17 cellular contexts compared by ENCODE assay signal in the genomic region with DNA sequence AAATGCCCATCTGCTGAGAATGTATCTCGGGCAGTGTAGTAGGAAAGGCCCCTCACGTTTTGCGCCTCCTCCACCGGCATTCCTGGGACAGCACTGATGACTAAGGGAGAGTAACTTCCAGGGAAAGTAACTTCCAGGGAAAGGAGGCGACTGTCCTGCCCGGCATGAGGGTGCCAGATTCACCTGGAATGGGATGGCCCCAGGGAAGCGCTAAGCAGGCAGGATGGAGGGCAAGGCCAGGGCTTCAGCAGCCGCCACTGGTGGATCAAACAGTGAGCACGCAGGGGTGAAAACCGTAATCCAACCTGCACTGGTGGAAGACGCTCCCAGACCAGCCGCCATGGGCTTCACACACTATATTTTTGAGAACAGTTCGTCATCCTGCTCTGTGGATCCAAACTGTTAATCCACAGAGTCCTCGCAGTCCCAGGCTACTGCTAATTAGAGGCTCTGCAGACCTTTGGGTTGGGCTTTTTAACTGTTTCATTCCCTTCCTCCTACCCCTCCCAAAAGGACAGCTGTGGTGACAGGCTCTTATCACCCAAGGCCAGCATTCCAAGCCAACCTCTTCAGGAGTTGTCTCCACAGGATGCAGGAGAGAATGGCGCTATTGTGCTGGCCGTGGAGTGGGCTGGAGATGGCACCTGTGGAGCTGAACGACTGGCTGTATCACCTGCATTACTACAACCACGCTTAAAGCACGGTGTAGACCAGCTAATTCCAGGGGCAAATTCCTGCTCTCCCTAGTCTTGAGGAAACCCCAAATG.
A peak's percentile ranks its signal among the peaks of the same experiment; 100 is the strongest.
DNase-seq lines count a peak whose midpoint lies in the region; FAIRE-seq and TF ChIP-seq lines count a peak whose summit lies in the region.
"Had no signal": no experiment of that assay in that cellular context is flagged by ENCODE, and none has a peak within 500 bp of the region (broad histone marks: within the 10 kb centered on the region; RNA-seq: fewer than 3 reads in every experiment).

No MANE protein-coding gene starts in this region.

- FAIRE-seq in H1 (lab: Jason Lieb, UNC): no peak
- FAIRE-seq: A204.1, D721Med, G401.6 had no signal

- H3K23ac ChIP-seq in H1 (ENCODE audit: insufficient read length): no peak overlapping the region

- no peaks in the 10 kb centered on the region for H3K23me2 ChIP-seq in H1 (ENCODE audit: low read depth, low read length)

- H2BK5ac ChIP-seq in H1 (ENCODE audit: low read depth, low read length): no peak overlapping the region

- H3K79me2 ChIP-seq in H1 (ENCODE audit: control insufficient read depth in 1 of 2, insufficient read depth in 2 of 2, low read length in 2 of 2): no peaks in the 10 kb centered on the region

- POLR2A ChIA-PET in H1 (lab: Charles Lee; ENCODE audit: partially characterized antibody): no interaction called here

- no peak overlapping the region for H2BK15ac ChIP-seq in H1 (ENCODE audit: low read length)

- H3K79me1 ChIP-seq in H1 (ENCODE audit: low read depth, low read length): no peaks in the 10 kb centered on the region

- TF ChIP-seq CTCF in H1 (IDR thresholded peaks at IDR 0.05; ENCODE audit: control extremely low read depth in 1 of 3, insufficient read depth in 1 of 3, low read depth in 1 of 3, low read length in 3 of 3) (no peak), thyroid gland (IDR thresholded peaks at IDR 0.05) (no peak)

- H3K4ac ChIP-seq in H1 (replicated peaks; ENCODE audit: insufficient read length, low read depth, low read length): no peak overlapping the region

- no peak overlapping the region for H2BK20ac ChIP-seq in H1 (ENCODE audit: low read length)

- H4K20me1 ChIP-seq in H1 (replicated peaks in 1 of 2; ENCODE audit: control insufficient read depth in 1 of 2, insufficient read depth in 2 of 2, low read length in 2 of 2): no peaks in the 10 kb centered on the region
- H4K20me1 ChIP-seq: BLaER1 had no signal

- H3K18ac ChIP-seq in H1 (ENCODE audit: extremely low read depth, low read length): no peak overlapping the region

- H2AFZ ChIP-seq in H1 (ENCODE audit: low read length): peak overlapping the region; percentile 29; the same call in 1 of the 2 replicates

- no peak for TF ChIP-seq POLR2A in H1 (IDR thresholded peaks at IDR 0.05; ENCODE audit: control extremely low read depth in 1 of 2, low read depth in 2 of 2, low read length in 2 of 2)
- no peak for TF ChIP-seq POLR2A in thyroid gland (IDR thresholded peaks at IDR 0.05)

- H3K4me3 ChIP-seq in H1 (ENCODE audit: extremely low read depth in 1 of 4, insufficient read depth in 2 of 4, low read depth in 3 of 4, low read length in 4 of 4) (no peak overlapping the region), thyroid gland (replicated peaks in 1 of 3) (no peak overlapping the region)
- H3K4me3 ChIP-seq: BLaER1, SJCRH30 had no signal

- peak; percentile 24 for DNase-seq in NCI-H748 (lab: John Stamatoyannopoulos, UW; ENCODE audit: unreplicated experiment)
- no peak for DNase-seq in NCI-H748 treated with DMSO at 0.1 percent for 48 hours (lab: John Stamatoyannopoulos, UW)
- DNase-seq in Daoy (ENCODE audit: low read depth): peak; percentile 1
- peak in 1 of 2 experiments; percentile 29 for DNase-seq in H1 (ENCODE audit: low read depth in 1 of 2, low spot score in 2 of 2)
- DNase-seq in posterior vena cava (ENCODE audit: low spot score): peak; percentile 66
- DNase-seq in thyroid gland: no peak
- no peak for DNase-seq in NCI-H1417 (lab: John Stamatoyannopoulos, UW)
- no peak for DNase-seq in Ammon's horn (ENCODE audit: low spot score)
- DNase-seq: activated CD4-positive, alpha-beta T cell treated with anti-CD3 and anti-CD28 coated beads, Interleukin-2, amount 10 ng/mL, durations not matched to agents 7 days and 5 days; NCI-H1105 treated with DMSO at 0.1 percent for 48 hours; NCI-H82; PC-3; SJCRH30 had no signal

- no peak for TF ChIP-seq EP300 in H1 (IDR thresholded peaks at IDR 0.05; ENCODE audit: borderline replicate concordance in 1 of 2, low read depth in 2 of 2, low read length in 2 of 2)

- no peak overlapping the region for H4K91ac ChIP-seq in H1 (replicated peaks; ENCODE audit: insufficient read length, low read length)

- H3K4me1 ChIP-seq in H1 (replicated peaks in 1 of 4; ENCODE audit: control insufficient read depth in 3 of 4, insufficient read depth in 4 of 4, low read length in 3 of 4) (no peaks in the 10 kb centered on the region; a peak in 2 of 7 replicates), thyroid gland (no peaks in the 10 kb centered on the region)
- H3K4me1 ChIP-seq: BLaER1, SJCRH30 had no signal

- H3K9me3 ChIP-seq in H1 (ENCODE audit: insufficient read depth in 2 of 2, low read depth in 1 of 2, low read length in 1 of 2) (no peaks in the 10 kb centered on the region), thyroid gland (no peaks in the 10 kb centered on the region)
- H3K9me3 ChIP-seq: BLaER1, SJCRH30 had no signal

- H3K27ac ChIP-seq in H1 (ENCODE audit: low read depth, low read length): no peak overlapping the region
- no peak overlapping the region for H3K27ac ChIP-seq in thyroid gland
- H3K27ac ChIP-seq: BLaER1, SJCRH30 had no signal

- H3K27me3 ChIP-seq in H1 (replicated peaks in 1 of 4; ENCODE audit: control insufficient read depth in 3 of 4, extremely low read depth in 1 of 4, insufficient read depth in 3 of 4, low read length in 3 of 4) (no peaks in the 10 kb centered on the region; a peak in 1 of 7 replicates), thyroid gland (no peaks in the 10 kb centered on the region)
- H3K27me3 ChIP-seq: BLaER1 had no signal

- 78% methylated on average over 19 of the region's 19 CpGs; no CpG with 5 or more reads in 1 of the 2 experiments for WGBS in H1 (ENCODE audit: extremely low coverage in 1 of 2, insufficient coverage in 1 of 2, insufficient read length in 1 of 2, insufficient replicate concordance in 2 of 2, low coverage in 1 of 2, low lambda C conversion rate in 2 of 2, missing lambda C conversion rate in 1 of 2), 2 experiments
- WGBS in thyroid gland, 2 donors: 76 to 84% methylated on average over 14 to 16 of the region's 19 CpGs

- H2BK12ac ChIP-seq in H1 (ENCODE audit: low read depth, low read length): no peak overlapping the region; the same call in 1 of the 2 replicates

- no peak for TF ChIP-seq RAD21 in H1 (IDR thresholded peaks at IDR 0.05 in 1 of 2, conservative IDR thresholded peaks at IDR 0.05 in 1 of 2; ENCODE audit: low read depth in 2 of 2, low read length in 2 of 2)

- intact Hi-C loops in posterior vena cava (cut with DNase I): no loop called here
- intact Hi-C loops in thyroid gland (cut with DNase I): no loop called here

- no peak overlapping the region for H3K56ac ChIP-seq in H1 (replicated peaks; ENCODE audit: insufficient read length, low read depth, low read length)

- no peak overlapping the region for H3K14ac ChIP-seq in H1 (ENCODE audit: insufficient read length)

- no peak overlapping the region for H4K8ac ChIP-seq in H1 (ENCODE audit: extremely low read depth, insufficient read depth, low read length)

- CTCF ChIA-PET in H1 (lab: Charles Lee; ENCODE audit: partially characterized antibody): interaction anchor here (2.7 kb wide), 1 partner anchor 15 kb away, joined by 9 read pairs; no protein-coding TSS in a partner anchor

- no peak overlapping the region for H3K9ac ChIP-seq in H1 (replicated peaks in 1 of 4; ENCODE audit: extremely low read depth in 1 of 4, low read depth in 3 of 4, low read length in 3 of 4)
- H3K9ac ChIP-seq: BLaER1 had no signal

- no peak overlapping the region for H2AK5ac ChIP-seq in H1 (ENCODE audit: low read depth, low read length)

- no peak overlapping the region for H3K4me2 ChIP-seq in H1 (ENCODE audit: insufficient read depth in 1 of 2, low read depth in 2 of 2, low read length in 2 of 2)
- H3K4me2 ChIP-seq: BLaER1 had no signal

- no peak overlapping the region for H4K5ac ChIP-seq in H1 (ENCODE audit: insufficient read length, low read depth, low read length)

- H2BK120ac ChIP-seq in H1 (replicated peaks; ENCODE audit: low read depth, low read length): no peak overlapping the region

- H3K36me3 ChIP-seq in H1 (ENCODE audit: control insufficient read depth in 2 of 4, insufficient read depth in 4 of 4, low read length in 3 of 4) (no peaks in the 10 kb centered on the region), thyroid gland (no peaks in the 10 kb centered on the region)
- H3K36me3 ChIP-seq: BLaER1, SJCRH30 had no signal

TF ChIP-seq in H1, 55 proteins besides CTCF, POLR2A, EP300 and RAD21:
- no peak for TF ChIP-seq SRF (IDR thresholded peaks at IDR 0.05; ENCODE audit: low read depth, low read length)
- no peak for TF ChIP-seq FOSL1 (IDR thresholded peaks at IDR 0.05; ENCODE audit: insufficient read depth, low read depth, low read length)
- no peak for TF ChIP-seq SIN3A (conservative IDR thresholded peaks at IDR 0.05 in 1 of 2, IDR thresholded peaks at IDR 0.05 in 1 of 2; ENCODE audit: low read depth in 1 of 2, low read length in 2 of 2)

Comparison
In these comparisons a context has a peak if more than half of its experiments do, and no peak if none do; other contexts are left out.
1. DNase-seq: peak in NCI-H748 (single experiment), Daoy (single experiment) and posterior vena cava (single experiment); none in NCI-H748 treated with DMSO at 0.1 percent for 48 hours (single experiment), thyroid gland (0 of 2), NCI-H1417 (0 of 3) and Ammon's horn (single experiment).